Comparison of ENCODE assay signal across 21 cellular contexts in the genomic region with DNA sequence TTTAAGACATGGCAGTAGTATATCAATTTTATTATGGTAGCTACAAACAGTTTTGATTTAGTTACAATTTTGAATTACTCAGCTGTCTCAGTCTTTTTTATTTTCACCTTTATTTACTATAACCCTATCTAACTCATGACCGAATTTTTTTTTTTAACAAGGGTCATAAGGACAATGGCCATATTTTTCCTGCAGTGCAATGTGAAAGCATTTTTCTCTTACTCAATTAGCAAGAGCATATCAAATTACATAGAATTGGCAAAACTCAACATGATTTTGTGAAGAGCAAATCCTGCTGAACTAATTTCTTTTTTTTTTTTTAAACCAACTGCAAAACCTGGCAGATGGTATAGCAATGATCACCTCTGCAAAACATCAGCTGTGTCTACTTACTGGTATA. TPM values are rescaled to one million over a fixed set of nuclear protein-coding genes. Genes with fewer than 3 reads are reported as not detected.
DNase-seq lines count a peak whose midpoint lies in the region; ATAC-seq and TF ChIP-seq lines count a peak whose summit lies in the region.
"Had no signal": no experiment of that assay in that cellular context is flagged by ENCODE, and none has a peak within 500 bp of the region (broad histone marks: within the 10 kb centered on the region; RNA-seq: fewer than 3 reads in every experiment).

No MANE protein-coding gene starts in this region.

- H3K27ac Mint-ChIP-seq in nephron: peak overlapping the region; percentile 10 to 72 (median 61)
- H3K27ac Mint-ChIP-seq: activated CD4-positive, alpha-beta T cell treated with anti-CD3 and anti-CD28 coated beads for 36 hours; activated naive CD8-positive, alpha-beta T cell; activated T-helper 1 cell treated with anti-CD3 and anti-CD28 coated beads, Interleukin-12 subunit alpha, Interleukin-12 subunit beta, Interleukin-2, Interleukin-4 antibody, amounts not matched to agents 30 ng/mL and 10 ng/mL and 1 ng/mL, durations not matched to agents 14 hours and 24 hours and 36 hours; stimulated activated naive CD8-positive, alpha-beta T cell treated with anti-CD3 and anti-CD28 coated beads, Interleukin-15, Interleukin-2, amounts not matched to agents 100 ng/mL and 50 ng/mL, for 24 hours had no signal

- no peaks in the 10 kb centered on the region for H3K27me3 Mint-ChIP-seq in nephron (ENCODE audit: low read depth)
- H3K27me3 Mint-ChIP-seq: activated CD4-positive, alpha-beta T cell treated with anti-CD3 and anti-CD28 coated beads for 36 hours had no signal

- no peak overlapping the region for H3K27ac ChIP-seq in uterus
- H3K27ac ChIP-seq: 22Rv1, gastrocnemius medialis, spleen, tibial nerve had no signal

- H3K4me3 Mint-ChIP-seq in nephron: peak overlapping the region in 2 of 3 experiments; percentile 6 to 7
- H3K4me3 Mint-ChIP-seq: activated CD4-positive, alpha-beta T cell treated with anti-CD3 and anti-CD28 coated beads for 36 hours; activated naive CD8-positive, alpha-beta T cell; activated T-helper 1 cell treated with anti-CD3 and anti-CD28 coated beads, Interleukin-12 subunit alpha, Interleukin-12 subunit beta, Interleukin-2, Interleukin-4 antibody, amounts not matched to agents 30 ng/mL and 10 ng/mL and 1 ng/mL, durations not matched to agents 14 hours and 24 hours and 36 hours; stimulated activated naive CD8-positive, alpha-beta T cell treated with anti-CD3 and anti-CD28 coated beads, Interleukin-15, Interleukin-2, amounts not matched to agents 100 ng/mL and 50 ng/mL, for 24 hours had no signal

- DNase-seq in DMS 273 (lab: John Stamatoyannopoulos, UW; ENCODE audit: unreplicated experiment) (peak; percentile 53), DMS 273 treated with DMSO at 0.1 percent for 48 hours (lab: John Stamatoyannopoulos, UW) (no peak), NCI-H69 (lab: John Stamatoyannopoulos, UW) (peak; percentile 72), dermis blood vessel endothelial cell (peak; percentile 84), uterus (no peak)
- no peak for DNase-seq in effector CD4-positive, alpha-beta T cell
- DNase-seq: activated CD4-positive, alpha-beta T cell treated with anti-CD3 and anti-CD28 coated beads for 36 hours; DND-41; gastrocnemius medialis; H7; occipital lobe; spleen; stimulated activated CD4-positive, alpha-beta T cell treated with anti-CD3 and anti-CD28 coated beads, Interleukin-4, amount 100 ng/mL, for 24 hours had no signal

- H3K4me1 ChIP-seq in uterus: no peaks in the 10 kb centered on the region
- H3K4me1 ChIP-seq: gastrocnemius medialis had no signal

- no peaks in the 10 kb centered on the region for H3K9me3 ChIP-seq in uterus
- H3K9me3 ChIP-seq: gastrocnemius medialis, spleen, tibial nerve had no signal

- ATAC-seq in GM21447 (IDR thresholded peaks at IDR 0.05; ENCODE audit: unreplicated experiment): no peak
- ATAC-seq: activated CD4-positive, alpha-beta T cell treated with anti-CD3 and anti-CD28 coated beads for 36 hours; gastrocnemius medialis; Right ventricle myocardium inferior had no signal

- H3K36me3 Mint-ChIP-seq in nephron (ENCODE audit: low read depth): no peaks in the 10 kb centered on the region
- H3K36me3 Mint-ChIP-seq: activated naive CD8-positive, alpha-beta T cell had no signal

- TF ChIP-seq POLR2A in uterus (IDR thresholded peaks at IDR 0.05): no peak

- no peaks in the 10 kb centered on the region for H3K9me3 Mint-ChIP-seq in nephron
- H3K9me3 Mint-ChIP-seq: activated T-helper 1 cell treated with anti-CD3 and anti-CD28 coated beads, Interleukin-12 subunit alpha, Interleukin-12 subunit beta, Interleukin-2, Interleukin-4 antibody, amounts not matched to agents 30 ng/mL and 10 ng/mL and 1 ng/mL, durations not matched to agents 14 hours and 24 hours and 36 hours; stimulated activated naive CD8-positive, alpha-beta T cell treated with anti-CD3 and anti-CD28 coated beads, Interleukin-15, Interleukin-2, amounts not matched to agents 100 ng/mL and 50 ng/mL, for 24 hours had no signal

- intact Hi-C loops in uterus (cut with DNase I; ENCODE audit: low total_unique reads): no loop called here

- no peak for TF ChIP-seq CTCF in nephron (IDR thresholded peaks at IDR 0.05; ENCODE audit: unreplicated experiment in 3 of 3)
- no peak for TF ChIP-seq CTCF in uterus (IDR thresholded peaks at IDR 0.05)

- H3K4me3 ChIP-seq in uterus: no peak overlapping the region
- H3K4me3 ChIP-seq: gastrocnemius medialis, spleen, tibial nerve had no signal

- no peaks in the 10 kb centered on the region for H3K27me3 ChIP-seq in uterus
- H3K27me3 ChIP-seq: gastrocnemius medialis, spleen, tibial nerve had no signal

- H3K36me3 ChIP-seq in uterus: no peaks in the 10 kb centered on the region
- H3K36me3 ChIP-seq: gastrocnemius medialis, spleen, tibial nerve had no signal

- H3K4me1 Mint-ChIP-seq in nephron: peaks cover 24% of the 10 kb centered on the region

RNA-seq across cellular contexts. Expression of a gene that starts 10.9 kb away (rescaled TPM):
- total RNA-seq in dermis blood vessel endothelial cell (51.6 and 75.4 TPM in 2 replicates), uterus (100 to 1,000 TPM in 1 of 4 donors, 10 to 100 TPM in 3; 34.1 to 152 (median 49.9) TPM)

Comparison
In these comparisons a context has a peak if more than half of its experiments do, and no peak if none do; other contexts are left out.
1. DNase-seq: peak in DMS 273 (single experiment), NCI-H69 (single experiment) and dermis blood vessel endothelial cell (single experiment); none in DMS 273 treated with DMSO at 0.1 percent for 48 hours (single experiment), effector CD4-positive, alpha-beta T cell (single experiment) and uterus (0 of 2).